In the genomic region with DNA sequence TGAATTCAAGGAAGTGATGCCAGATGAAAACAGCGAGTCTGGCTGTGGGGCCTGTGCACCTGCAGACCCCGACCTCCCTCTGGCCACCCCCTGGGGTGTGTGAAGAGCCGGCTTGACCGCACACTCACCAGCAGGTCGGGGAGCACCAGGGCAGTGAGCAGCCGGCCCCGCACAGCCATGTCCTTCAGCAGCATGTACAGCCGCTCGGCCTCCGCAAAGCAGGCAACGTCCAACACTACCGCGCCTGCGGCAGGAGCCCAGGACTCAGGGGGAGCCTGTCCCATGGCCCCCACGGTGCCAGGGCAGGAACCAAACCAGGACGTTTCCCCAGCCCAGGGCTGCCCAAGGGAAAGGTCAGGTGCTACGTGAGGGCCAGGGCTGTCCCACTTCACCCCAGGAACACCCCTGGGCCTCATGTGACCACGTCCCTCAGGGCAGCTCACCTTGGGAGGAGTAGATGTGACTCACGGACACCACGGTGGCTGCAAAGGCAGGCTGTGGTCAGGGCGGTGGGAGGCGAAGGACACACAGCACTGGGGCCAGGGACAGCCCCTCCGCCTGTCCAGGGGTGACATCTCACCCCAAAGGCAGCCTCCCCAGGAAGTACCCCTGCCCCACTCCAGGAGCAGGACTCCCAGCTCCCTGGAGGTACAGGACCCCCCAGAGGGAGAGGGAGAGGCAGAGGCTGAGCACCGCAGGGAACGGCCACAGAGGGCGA, we compare ENCODE assay signal across 27 cellular contexts. TPM values are rescaled to one million over a fixed set of nuclear protein-coding genes. Genes with fewer than 3 reads are reported as not detected.
"Had no signal": no experiment of that assay in that cellular context is flagged by ENCODE, and none has a peak within 500 bp of the region (broad histone marks: within the 10 kb centered on the region; RNA-seq: fewer than 3 reads in every experiment).

No MANE protein-coding gene starts in this region.

- DNase-seq: activated CD4-positive, alpha-beta T cell treated with anti-CD3 and anti-CD28 coated beads for 48 hours; activated CD4-positive, alpha-beta T cell treated with anti-CD3 and anti-CD28 coated beads, Interleukin-2, amount 50 U/mL, for 4 hours; activated CD4-positive, CD25-positive, alpha-beta regulatory T cell treated with anti-CD3 and anti-CD28 coated beads, Interleukin-2, amount 50 U/mL, for 72 hours; activated CD8-positive, alpha-beta memory T cell treated with anti-CD3 and anti-CD28 coated beads, Interleukin-2, amount 10 ng/mL, durations not matched to agents 7 days and 5 days; activated gamma-delta T cell; activated naive CD4-positive, alpha-beta T cell treated with anti-CD3 and anti-CD28 coated beads for 36 hours; activated T-cell treated with anti-CD3 and anti-CD28 coated beads, Interleukin-2, amount 50 U/mL, for 24 hours; amygdala; NCI-H1092; NCI-H1417; NCI-H1694; NCI-H2029; NCI-H345; NCI-H510A treated with DMSO at 0.1 percent for 48 hours; NK-92 treated with Interleukin-12 subunit alpha and Interleukin-12 subunit beta, amount 100 ng/mL, for 24 hours; OCI-M1; SIG-M5; T-helper 17 cell; T-helper 9 cell had no signal

- H3K9ac ChIP-seq: KMS-11 had no signal

- H3K27ac Mint-ChIP-seq: activated CD8-positive, alpha-beta memory T cell treated with anti-CD3 and anti-CD28 coated beads, Interleukin-2, amount 10 ng/mL, durations not matched to agents 7 days and 5 days; activated naive CD4-positive, alpha-beta T cell treated with anti-CD3 and anti-CD28 coated beads for 36 hours; activated naive CD8-positive, alpha-beta T cell; activated T-cell treated with anti-CD3 and anti-CD28 coated beads, Interleukin-2, amount 50 U/mL, for 24 hours; activated T-helper 1 cell treated with anti-CD3 and anti-CD28 coated beads, Interleukin-12 subunit alpha, Interleukin-12 subunit beta, Interleukin-2, Interleukin-4 antibody, amounts not matched to agents 30 ng/mL and 10 ng/mL and 1 ng/mL, durations not matched to agents 14 hours and 24 hours and 36 hours; brain; T-helper 17 cell; WTC11 had no signal

- H3K36me3 Mint-ChIP-seq: activated CD8-positive, alpha-beta memory T cell treated with anti-CD3 and anti-CD28 coated beads, Interleukin-2, amount 10 ng/mL, durations not matched to agents 7 days and 5 days; activated naive CD8-positive, alpha-beta T cell; brain; IgD-negative memory B cell; WTC11 had no signal

- FAIRE-seq: astrocyte, RCC 7860 had no signal

- H3K4me2 ChIP-seq: KMS-11 had no signal

- H3K27ac ChIP-seq: KMS-11 had no signal

- ATAC-seq: activated CD8-positive, alpha-beta memory T cell treated with anti-CD3 and anti-CD28 coated beads, Interleukin-2, amount 10 ng/mL, durations not matched to agents 7 days and 5 days; T-helper 17 cell; WTC11 had no signal

- H3K9me3 Mint-ChIP-seq: activated naive CD4-positive, alpha-beta T cell treated with anti-CD3 and anti-CD28 coated beads for 36 hours; activated T-cell treated with anti-CD3 and anti-CD28 coated beads, Interleukin-2, amount 50 U/mL, for 24 hours; activated T-helper 1 cell treated with anti-CD3 and anti-CD28 coated beads, Interleukin-12 subunit alpha, Interleukin-12 subunit beta, Interleukin-2, Interleukin-4 antibody, amounts not matched to agents 30 ng/mL and 10 ng/mL and 1 ng/mL, durations not matched to agents 14 hours and 24 hours and 36 hours; brain; IgD-negative memory B cell; WTC11 had no signal

- H3K4me3 Mint-ChIP-seq: activated CD8-positive, alpha-beta memory T cell treated with anti-CD3 and anti-CD28 coated beads, Interleukin-2, amount 10 ng/mL, durations not matched to agents 7 days and 5 days; activated naive CD4-positive, alpha-beta T cell treated with anti-CD3 and anti-CD28 coated beads for 36 hours; activated naive CD8-positive, alpha-beta T cell; activated T-cell treated with anti-CD3 and anti-CD28 coated beads, Interleukin-2, amount 50 U/mL, for 24 hours; activated T-helper 1 cell treated with anti-CD3 and anti-CD28 coated beads, Interleukin-12 subunit alpha, Interleukin-12 subunit beta, Interleukin-2, Interleukin-4 antibody, amounts not matched to agents 30 ng/mL and 10 ng/mL and 1 ng/mL, durations not matched to agents 14 hours and 24 hours and 36 hours; brain; IgD-negative memory B cell; T-helper 17 cell; WTC11 had no signal

- H3K27me3 Mint-ChIP-seq: activated CD8-positive, alpha-beta memory T cell treated with anti-CD3 and anti-CD28 coated beads, Interleukin-2, amount 10 ng/mL, durations not matched to agents 7 days and 5 days; activated naive CD8-positive, alpha-beta T cell; activated T-cell treated with anti-CD3 and anti-CD28 coated beads, Interleukin-2, amount 50 U/mL, for 24 hours; brain; T-helper 17 cell had no signal

- H3K4me1 Mint-ChIP-seq: brain, IgD-negative memory B cell, T-helper 17 cell, WTC11 had no signal

RNA-seq across cellular contexts. Expression of gene SLC26A1, which starts 28.0 kb away (rescaled TPM):
- total RNA-seq: activated CD8-positive, alpha-beta memory T cell treated with anti-CD3 and anti-CD28 coated beads, Interleukin-2, amount 10 ng/mL, durations not matched to agents 7 days and 5 days; activated naive CD4-positive, alpha-beta T cell treated with anti-CD3 and anti-CD28 coated beads for 36 hours had no signal
